Comparison of ENCODE assay signal across 8 cellular contexts in genomic region chr17:38453951-38454421, GRCh38. TPM values are rescaled to one million over a fixed set of nuclear protein-coding genes. Genes with fewer than 3 reads are reported as not detected.
DNase-seq lines count a peak whose midpoint lies in the region; ATAC-seq and TF ChIP-seq lines count a peak whose summit lies in the region.

No MANE protein-coding gene starts in this region.

- TF ChIP-seq CTCF in AG04450 (IDR thresholded peaks at IDR 0.05; ENCODE audit: low read depth, low read length): no peak
- TF ChIP-seq CTCF in lung (IDR thresholded peaks at IDR 0.05; ENCODE audit: control extremely low read depth, extremely low read depth): no peak

- DNase-seq in AG04450 (ENCODE audit: low read depth, low spot score) (no peak), LHCN-M2 (ENCODE audit: low read depth) (peak; percentile 60), lung (ENCODE audit: low spot score) (no peak), midbrain (lab: John Stamatoyannopoulos, UW) (no peak), Karpas-422 (no peak), immature natural killer cell (no peak)
- DNase-seq in CD4-positive, alpha-beta memory T cell: no peak

- H3K4me2 ChIP-seq in Karpas-422 (ENCODE audit: low read depth, low read length, poor library complexity, severe bottlenecking): no peak overlapping the region

- no peak overlapping the region for H2AFZ ChIP-seq in Karpas-422 (ENCODE audit: low read length)

- H3K27ac ChIP-seq in AG04450 (ENCODE audit: low read depth, low read length) (peak overlapping the region; percentile 39), cingulate gyrus (ENCODE audit: low read depth, low read length) (peak overlapping the region; percentile 86), lung (ENCODE audit: low read depth in 1 of 2, low read length in 1 of 2) (peak overlapping the region; percentile 91 to 93), Karpas-422 (ENCODE audit: low read length) (no peak overlapping the region)
- no peak overlapping the region for H3K27ac ChIP-seq in CD4-positive, alpha-beta memory T cell (ENCODE audit: low read depth, low read length)

- peaks cover 40 to 42% of the 10 kb centered on the region in 2 donors for H3K27me3 Mint-ChIP-seq in CD4-positive, alpha-beta memory T cell
- peaks cover 9 to 18% (median 13%) of the 10 kb centered on the region in 3 donors for H3K27me3 Mint-ChIP-seq in immature natural killer cell (ENCODE audit: low read depth in 3 of 3)

- peak overlapping the region; percentile 74 for H3K4me3 ChIP-seq in AG04450 (ENCODE audit: low read depth, low read length)
- peak overlapping the region; percentile 51 for H3K4me3 ChIP-seq in lung
- no peak overlapping the region for H3K4me3 ChIP-seq in CD4-positive, alpha-beta memory T cell (ENCODE audit: low read length in 2 of 2)
- H3K4me3 ChIP-seq in Karpas-422 (ENCODE audit: low read length): no peak overlapping the region

- H3K9ac ChIP-seq in Karpas-422 (ENCODE audit: low read length): no peak overlapping the region

- no peak overlapping the region for H3K4me3 Mint-ChIP-seq in CD4-positive, alpha-beta memory T cell
- no peak overlapping the region for H3K4me3 Mint-ChIP-seq in immature natural killer cell

- H3K9me3 Mint-ChIP-seq in CD4-positive, alpha-beta memory T cell: no peaks in the 10 kb centered on the region
- H3K9me3 Mint-ChIP-seq in immature natural killer cell: no peaks in the 10 kb centered on the region

- intact Hi-C loops in CD4-positive, alpha-beta memory T cell (cut with micrococcal nuclease): no loop called here

- H3K4me1 ChIP-seq in lung (ENCODE audit: control insufficient read depth in 2 of 2, insufficient read depth in 2 of 2, low read length in 2 of 2) (peaks cover 16 to 38% of the 10 kb centered on the region in 2 donors), Karpas-422 (ENCODE audit: low read length) (no peaks in the 10 kb centered on the region)
- no peaks in the 10 kb centered on the region for H3K4me1 ChIP-seq in CD4-positive, alpha-beta memory T cell (ENCODE audit: insufficient read depth, low read length)

- H3K27ac Mint-ChIP-seq in CD4-positive, alpha-beta memory T cell: no peak overlapping the region
- H3K27ac Mint-ChIP-seq in immature natural killer cell: no peak overlapping the region

- H3K9me2 ChIP-seq in Karpas-422 (replicated peaks; ENCODE audit: insufficient read depth, low read length): no peaks in the 10 kb centered on the region

- POLR2A ChIA-PET in AG04450 (lab: Yijun Ruan, JAX): interaction anchor here (0.6 to 3.0 kb wide), 3 partner anchors 8 to 21 kb away, joined by 4 to 23 read pairs (median 8); no protein-coding TSS in a partner anchor
- POLR2A ChIA-PET in CD4-positive, alpha-beta memory T cell (lab: Charles Lee; ENCODE audit: partially characterized antibody): no interaction called here

- H3K9me3 ChIP-seq in AG04450 (ENCODE audit: control insufficient read depth, insufficient read depth, low read length): no peaks in the 10 kb centered on the region
- H3K9me3 ChIP-seq in lung (ENCODE audit: control insufficient read depth in 2 of 2, insufficient read depth in 1 of 2, low read length in 1 of 2): no peaks in the 10 kb centered on the region
- H3K9me3 ChIP-seq in CD4-positive, alpha-beta memory T cell (ENCODE audit: control insufficient read depth in 1 of 2, low read length in 2 of 2): no peaks in the 10 kb centered on the region
- H3K9me3 ChIP-seq in Karpas-422 (ENCODE audit: low read length): no peaks in the 10 kb centered on the region

- no peak for ATAC-seq in lung (ENCODE audit: insufficient read depth, low FRiP score)

- H3K27me3 ChIP-seq in AG04450 (ENCODE audit: control insufficient read depth, insufficient read depth, low read length) (no peaks in the 10 kb centered on the region), lung (ENCODE audit: control insufficient read depth, insufficient read depth) (no peaks in the 10 kb centered on the region), Karpas-422 (ENCODE audit: low read length) (no peaks in the 10 kb centered on the region)
- peaks cover 10% of the 10 kb centered on the region for H3K27me3 ChIP-seq in CD4-positive, alpha-beta memory T cell (ENCODE audit: insufficient read depth, low read length)

- 2 to 10% methylated on average over 17 to 44 of the region's 44 CpGs for WGBS in lung, 2 donors

- H3K36me3 ChIP-seq in lung (ENCODE audit: control insufficient read depth in 2 of 2, insufficient read depth in 2 of 2, low read length in 2 of 2) (peaks cover 0 to 10% of the 10 kb centered on the region in 2 donors), Karpas-422 (ENCODE audit: insufficient read depth, low read length) (no peaks in the 10 kb centered on the region)
- no peaks in the 10 kb centered on the region for H3K36me3 ChIP-seq in CD4-positive, alpha-beta memory T cell (ENCODE audit: insufficient read depth, low read length)

- CTCF ChIA-PET in AG04450 (lab: Charles Lee): interaction anchor here (1.4 kb wide), 1 partner anchor 11 kb away, joined by 4 read pairs; no protein-coding TSS in a partner anchor
- CTCF ChIA-PET in CD4-positive, alpha-beta memory T cell (lab: Charles Lee; ENCODE audit: partially characterized antibody): no interaction called here

- H3K36me3 Mint-ChIP-seq in CD4-positive, alpha-beta memory T cell: no peaks in the 10 kb centered on the region
- no peaks in the 10 kb centered on the region for H3K36me3 Mint-ChIP-seq in immature natural killer cell

- no peaks in the 10 kb centered on the region for H3K79me2 ChIP-seq in Karpas-422 (ENCODE audit: low read length)

- no peaks in the 10 kb centered on the region for H4K20me1 ChIP-seq in Karpas-422 (ENCODE audit: insufficient read depth, low read depth, low read length)

- peaks cover 7 to 19% (median 14%) of the 10 kb centered on the region in 4 donors for H3K4me1 Mint-ChIP-seq in CD4-positive, alpha-beta memory T cell
- H3K4me1 Mint-ChIP-seq in immature natural killer cell: peaks cover 6 to 14% of the 10 kb centered on the region in 2 donors

RNA-seq across cellular contexts. Expression of gene ARHGAP23, which starts 25.7 kb away (rescaled TPM):
- 14.1 and 19.3 TPM in 2 replicates for polyA plus RNA-seq in AG04450 (2011; rRNA removed)
- polyA minus RNA-seq in AG04450 (2011; rRNA and poly(A)+ RNA removed): 32.3 and 33.3 TPM in 2 replicates
- total RNA-seq in LHCN-M2 (2014; rRNA removed): 20.8 and 31.7 TPM in 2 replicates
- 56.8 TPM for polyA plus RNA-seq in LHCN-M2 (2012)
- total RNA-seq in lung: 10 to 100 TPM; 59.2 to 91.7 TPM
- polyA plus RNA-seq in lung: 10 to 100 TPM; 18.3 to 19.2 TPM
- total RNA-seq in CD4-positive, alpha-beta memory T cell: not detected
- polyA plus RNA-seq in CD4-positive, alpha-beta memory T cell: under 1 TPM; 0.04 to 0.23 TPM
- 0.04 and 0.54 TPM in 2 replicates for total RNA-seq in Karpas-422 (2014; rRNA removed; shearing (Covaris generic); ENCODE audit: low replicate concordance)
- not detected for polyA plus RNA-seq in immature natural killer cell

Comparison
In these comparisons a context has a peak if more than half of its experiments do, and no peak if none do; other contexts are left out.
1. H3K27ac ChIP-seq: peak in AG04450 (single experiment), cingulate gyrus (single experiment) and lung (2 of 2); none in CD4-positive, alpha-beta memory T cell (single experiment) and Karpas-422 (single experiment).
2. H3K4me3 ChIP-seq: peak in AG04450 (single experiment) and lung (single experiment); none in CD4-positive, alpha-beta memory T cell (0 of 2) and Karpas-422 (single experiment).
3. RNA of gene ARHGAP23, which starts 25.7 kb away (total RNA-seq): 59.2 to 91.7 TPM in lung and 20.8 to 31.7 TPM in LHCN-M2; not detected in CD4-positive, alpha-beta memory T cell and 0.04 to 0.54 TPM in Karpas-422; every median in the first group is over 10 times any median in the second.